Comparison of ENCODE assay signal across 23 cellular contexts in the genomic region with DNA sequence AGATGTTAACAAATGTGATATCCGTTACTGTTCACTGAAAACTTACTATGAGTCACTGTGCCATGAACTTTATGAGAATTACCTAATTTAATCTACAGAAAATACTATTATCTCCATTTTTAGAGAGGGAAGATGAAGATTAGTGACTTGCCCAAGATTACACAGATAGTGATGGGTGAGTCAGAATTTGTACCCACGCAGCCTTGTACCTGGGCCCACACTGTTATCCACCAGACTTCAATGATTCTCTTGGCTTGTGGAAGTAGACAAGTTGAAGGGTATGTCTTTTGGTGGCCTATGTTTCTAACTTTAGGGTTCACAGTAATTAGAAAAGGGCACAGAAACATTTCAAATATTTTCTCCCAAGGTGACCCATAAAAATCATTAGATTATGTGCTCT.
DNase-seq lines count a peak whose midpoint lies in the region; ATAC-seq and TF ChIP-seq lines count a peak whose summit lies in the region.
"Had no signal": no experiment of that assay in that cellular context is flagged by ENCODE, and none has a peak within 500 bp of the region (broad histone marks: within the 10 kb centered on the region; RNA-seq: fewer than 3 reads in every experiment).

No MANE protein-coding gene starts in this region.

- no peak for TF ChIP-seq CTCF in omental fat pad (IDR thresholded peaks at IDR 0.05)

- ATAC-seq in omental fat pad (ENCODE audit: low FRiP score), result peak; percentile 14
- no peak for ATAC-seq in GM18867 (IDR thresholded peaks at IDR 0.05; ENCODE audit: unreplicated experiment)
- no peak for ATAC-seq in activated naive CD4-positive, alpha-beta T cell treated with anti-CD3 and anti-CD28 coated beads, Interleukin-2, amount 50 U/mL, for 72 hours
- ATAC-seq: GM12878 had no signal

- DNase-seq in amniotic epithelial cell (ENCODE audit: low read depth) (peak; percentile 7), omental fat pad (ENCODE audit: low spot score) (no peak), putamen (ENCODE audit: low spot score) (peak; percentile 21), KBM-7 (no peak)
- no peak for DNase-seq in activated naive CD4-positive, alpha-beta T cell treated with anti-CD3 and anti-CD28 coated beads, Interleukin-2, amount 50 U/mL, for 72 hours (ENCODE audit: low spot score in 2 of 2)
- DNase-seq: 8988T; ACHN; BE2C; C1 segment of cervical spinal cord; CD4-positive, alpha-beta memory T cell; CD4-positive, CD25-positive, alpha-beta regulatory T cell; CD8-positive, alpha-beta memory T cell; COR-L47; DMS 273 treated with DMSO at 0.1 percent for 48 hours; DMS153; DMS53; DMS79; DND-41; EL; GDM1 had no signal

- in situ Hi-C loops in KBM-7 (cut with MboI; ENCODE audit: low pct_unique_long_range_greater_than_20kb, low sequenced_read_pairs), result no loop called here

- H3K36me3 Mint-ChIP-seq in activated naive CD4-positive, alpha-beta T cell treated with anti-CD3 and anti-CD28 coated beads, Interleukin-2, amount 50 U/mL, for 72 hours, result no peaks in the 10 kb centered on the region
- H3K36me3 Mint-ChIP-seq: CD14-positive monocyte; CD4-positive, alpha-beta memory T cell; CD4-positive, CD25-positive, alpha-beta regulatory T cell; CD8-positive, alpha-beta memory T cell had no signal

- H3K27ac Mint-ChIP-seq in activated naive CD4-positive, alpha-beta T cell treated with anti-CD3 and anti-CD28 coated beads, Interleukin-2, amount 50 U/mL, for 72 hours, result no peak overlapping the region
- H3K27ac Mint-ChIP-seq: CD14-positive monocyte; CD4-positive, alpha-beta memory T cell had no signal

- peaks cover 0 to 6% of the 10 kb centered on the region in 2 donors for H3K9me3 Mint-ChIP-seq in activated naive CD4-positive, alpha-beta T cell treated with anti-CD3 and anti-CD28 coated beads, Interleukin-2, amount 50 U/mL, for 72 hours
- H3K9me3 Mint-ChIP-seq: CD4-positive, alpha-beta memory T cell; CD8-positive, alpha-beta memory T cell had no signal

Comparison
In these comparisons a context has a peak if more than half of its experiments do, and no peak if none do; other contexts are left out.
1. DNase-seq: peak in amniotic epithelial cell (single experiment) and putamen (single experiment); none in omental fat pad (single experiment), activated naive CD4-positive, alpha-beta T cell treated with anti-CD3 and anti-CD28 coated beads, Interleukin-2, amount 50 U/mL, for 72 hours (0 of 2) and KBM-7 (single experiment).